8 cellular contexts compared by ENCODE assay signal in genomic region chr5:112492291-112492690, GRCh38.
DNase-seq lines count a peak whose midpoint lies in the region; ATAC-seq and TF ChIP-seq lines count a peak whose summit lies in the region.

No MANE protein-coding gene starts in this region.

- peak; percentile 69 for DNase-seq in AG08395 (ENCODE audit: low spot score)
- peak; percentile 60 for DNase-seq in GM13977 (ENCODE audit: low spot score)
- DNase-seq in M059J (ENCODE audit: low read depth) = peak; percentile 68
- DNase-seq in UCSD-AML1 (lab: John Stamatoyannopoulos, UW; ENCODE audit: unreplicated experiment) = peak; percentile 41
- peak; percentile 26 to 56 for DNase-seq in foreskin fibroblast
- peak in 7 of 10 donors; percentile 9 to 83 (median 55) for DNase-seq in posterior cingulate gyrus
- no peak for DNase-seq in NCI-H187 treated with DMSO at 0.1 percent for 48 hours (lab: John Stamatoyannopoulos, UW)

- ATAC-seq in HG02588 (IDR thresholded peaks at IDR 0.05; ENCODE audit: unreplicated experiment) = peak; percentile 98

- intact Hi-C loops in posterior cingulate gyrus (cut with DNase I) = no loop called here

- in situ Hi-C loops in GM13977 (cut with MboI; ENCODE audit: low pct_unique_long_range_greater_than_20kb, low sequenced_read_pairs, unreplicated experiment) = no loop called here

- no peak overlapping the region for H3K4me3 ChIP-seq in foreskin fibroblast (ENCODE audit: low read depth in 1 of 2, low read length in 2 of 2)

- TF ChIP-seq CTCF in GM13977 (IDR thresholded peaks at IDR 0.05; ENCODE audit: extremely low read depth, insufficient read depth, missing control alignments) = peak; percentile 67
- peak; percentile 48 for TF ChIP-seq CTCF in foreskin fibroblast (IDR thresholded peaks at IDR 0.05; ENCODE audit: low read depth, low read length)
